Comparison of ENCODE assay signal across 19 cellular contexts in the genomic region with DNA sequence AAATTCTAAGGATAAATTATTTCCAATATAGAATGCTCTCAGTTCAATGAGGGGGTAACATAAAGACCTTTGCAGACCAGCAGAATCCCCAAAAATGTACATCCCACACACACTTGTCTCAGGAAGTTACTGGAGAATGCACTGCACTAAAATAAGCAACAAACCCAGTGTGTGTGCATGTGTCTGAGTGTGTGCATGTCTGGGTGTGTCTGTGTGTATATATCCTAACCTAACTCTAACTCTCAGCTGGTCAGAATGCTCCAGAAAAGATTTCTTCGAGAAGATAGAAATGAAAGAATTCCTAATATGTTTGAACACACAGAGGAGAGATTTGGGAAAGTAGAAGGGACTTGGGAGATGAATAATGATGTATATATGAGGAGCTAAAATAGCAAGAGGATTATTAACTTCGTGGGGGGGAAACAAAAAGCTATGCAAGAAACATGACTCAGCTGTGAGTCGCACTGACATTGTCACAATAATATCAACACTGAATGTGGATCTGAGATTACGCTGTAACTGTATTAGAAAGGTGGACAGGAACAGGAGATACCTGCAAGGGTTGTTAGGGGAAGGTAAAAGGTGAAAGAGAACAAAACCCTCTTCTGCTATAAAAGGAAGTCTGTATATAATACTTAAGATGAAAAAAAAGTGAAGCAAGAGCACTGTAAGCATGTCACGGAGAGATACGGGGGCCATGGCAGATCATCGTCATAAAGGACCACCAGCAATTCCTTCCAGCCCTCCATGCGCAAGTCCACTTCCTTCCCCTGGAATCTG. TPM values are rescaled to one million over a fixed set of nuclear protein-coding genes. Genes with fewer than 3 reads are reported as not detected.
A peak's percentile ranks its signal among the peaks of the same experiment; 100 is the strongest.
DNase-seq lines count a peak whose midpoint lies in the region; ATAC-seq and TF ChIP-seq lines count a peak whose summit lies in the region.
"Had no signal": no experiment of that assay in that cellular context is flagged by ENCODE, and none has a peak within 500 bp of the region (broad histone marks: within the 10 kb centered on the region; RNA-seq: fewer than 3 reads in every experiment).

No MANE protein-coding gene starts in this region.

- H3K4me3 ChIP-seq in cardiac muscle cell (no peak overlapping the region), heart right ventricle (no peak overlapping the region), WI38 (ENCODE audit: low read depth, low read length) (peak overlapping the region; percentile 7), fibroblast of the aortic adventitia (ENCODE audit: low read depth, low read length) (no peak overlapping the region), smooth muscle cell (no peak overlapping the region)
- H3K4me3 ChIP-seq: ovary had no signal

- H2AFZ ChIP-seq in smooth muscle cell (ENCODE audit: low read depth): no peak overlapping the region

- no peaks in the 10 kb centered on the region for H3K36me3 ChIP-seq in cardiac muscle cell
- H3K36me3 ChIP-seq in heart right ventricle: no peaks in the 10 kb centered on the region
- H3K36me3 ChIP-seq in smooth muscle cell (ENCODE audit: low read depth): no peaks in the 10 kb centered on the region
- H3K36me3 ChIP-seq: ovary had no signal

- H3K9me3 ChIP-seq in cardiac muscle cell (ENCODE audit: low read depth) (no peaks in the 10 kb centered on the region), heart right ventricle (peaks cover 0 to 8% (median 0%) of the 10 kb centered on the region in 11 donors), smooth muscle cell (replicated peaks; ENCODE audit: low read depth) (no peaks in the 10 kb centered on the region)
- H3K9me3 ChIP-seq: ovary had no signal

- H3K4me1 ChIP-seq in cardiac muscle cell (ENCODE audit: low read depth): peaks cover 27% of the 10 kb centered on the region
- peaks cover 0 to 45% (median 5%) of the 10 kb centered on the region in 9 donors for H3K4me1 ChIP-seq in heart right ventricle
- peaks cover 7% of the 10 kb centered on the region for H3K4me1 ChIP-seq in smooth muscle cell (ENCODE audit: low read depth)

- DNase-seq in cardiac muscle cell (ENCODE audit: low read depth in 1 of 2, low spot score in 1 of 2) (peak in 1 of 2 donors; percentile 65), heart right ventricle (no peak), fibroblast of the aortic adventitia (ENCODE audit: low read depth) (peak; percentile 72), smooth muscle cell (lab: John Stamatoyannopoulos, UW; ENCODE audit: unreplicated experiment) (no peak), nucleus accumbens (lab: John Stamatoyannopoulos, UW) (no peak), Ammon's horn (ENCODE audit: low spot score) (no peak)
- DNase-seq in activated CD4-positive, alpha-beta T cell treated with anti-CD3 and anti-CD28 coated beads for 1 hour: no peak
- DNase-seq: activated CD8-positive, alpha-beta memory T cell treated with anti-CD3 and anti-CD28 coated beads, Interleukin-2, amount 50 U/mL, for 48 hours; Calu3; GOT3; Karpas-422; NCI-H187 treated with DMSO at 0.1 percent for 48 hours; NK-92 treated with Interleukin-12 subunit alpha and Interleukin-12 subunit beta, amount 100 ng/mL, for 24 hours; ovary; stimulated activated CD4-positive, alpha-beta T cell treated with anti-CD3 and anti-CD28 coated beads, Interleukin-12 subunit alpha, Interleukin-12 subunit beta, amount 100 ng/mL, for 4 hours; substantia nigra had no signal

- peaks cover 33% of the 10 kb centered on the region for H3K79me2 ChIP-seq in smooth muscle cell (ENCODE audit: low read depth)

- ATAC-seq in heart right ventricle: no peak
- ATAC-seq: WTC11 had no signal

- intact Hi-C loops in heart right ventricle (cut with DNase I): loop anchor here in 1 of 10 donors (10.0 kb wide), 1 partner anchor 125 kb away; no protein-coding TSS in a partner anchor

- H3K27me3 ChIP-seq in cardiac muscle cell (no peaks in the 10 kb centered on the region), heart right ventricle (peaks cover 0 to 6% (median 0%) of the 10 kb centered on the region in 7 donors), smooth muscle cell (ENCODE audit: low read depth) (peaks cover 4% of the 10 kb centered on the region)
- H3K27me3 ChIP-seq: ovary had no signal

- H3K27ac ChIP-seq in cardiac muscle cell (peak overlapping the region; percentile 78), heart right ventricle (no peak overlapping the region), smooth muscle cell (ENCODE audit: low read depth) (peak overlapping the region; percentile 69)
- H3K27ac ChIP-seq: epithelial cell of prostate, ovary had no signal

- H3K4me2 ChIP-seq in smooth muscle cell: peak overlapping the region; percentile 75

- H4K20me1 ChIP-seq in smooth muscle cell (ENCODE audit: low read depth): no peaks in the 10 kb centered on the region

- peaks cover 5% of the 10 kb centered on the region for H3F3A ChIP-seq in smooth muscle cell (ENCODE audit: low read depth)

- 79 to 81% methylated on average over 8 of the region's 8 CpGs for WGBS in heart right ventricle, 2 donors
- WGBS in smooth muscle cell (ENCODE audit: low lambda C conversion rate): 50% methylated on average over 8 of the region's 8 CpGs

- no peak for TF ChIP-seq CTCF in cardiac muscle cell (IDR thresholded peaks at IDR 0.05; ENCODE audit: low read depth, low read length)
- TF ChIP-seq CTCF in heart right ventricle (IDR thresholded peaks at IDR 0.05): no peak
- no peak for TF ChIP-seq CTCF in WI38 (IDR thresholded peaks at IDR 0.05; ENCODE audit: low read depth, low read length)
- no peak for TF ChIP-seq CTCF in fibroblast of the aortic adventitia (IDR thresholded peaks at IDR 0.05; ENCODE audit: insufficient read depth, low read length)
- no peak for TF ChIP-seq CTCF in smooth muscle cell (IDR thresholded peaks at IDR 0.05; ENCODE audit: borderline replicate concordance, insufficient read depth, poor library complexity, severe bottlenecking)

- H3K9ac ChIP-seq in smooth muscle cell (ENCODE audit: low read depth): peak overlapping the region; percentile 35

RNA-seq across cellular contexts. Expression of a gene that starts 11.1 kb away (rescaled TPM):
- 57.5 and 61.1 TPM in 2 replicates for total RNA-seq in cardiac muscle cell
- polyA plus RNA-seq in cardiac muscle cell: 69.0 and 78.7 TPM in 2 replicates
- total RNA-seq in heart right ventricle: 10 to 100 TPM in 2 of 10 donors, 1 to 10 TPM in 8; 5.3 to 15.4 (median 6.9) TPM
- 1 to 10 TPM; 2.8 to 3.1 TPM for polyA plus RNA-seq in heart right ventricle
- 63.9 and 109 TPM in 2 replicates for total RNA-seq in fibroblast of the aortic adventitia (ENCODE audit: low replicate concordance)
- total RNA-seq in smooth muscle cell: 10.8 and 13.8 TPM in 2 replicates
- 10.5 and 13.7 TPM in 2 replicates for polyA plus RNA-seq in smooth muscle cell
- total RNA-seq: Calu3 had no signal

Comparison
In these comparisons a context has a peak if more than half of its experiments do, and no peak if none do; other contexts are left out.
1. H3K27ac ChIP-seq: peak in cardiac muscle cell (single experiment) and smooth muscle cell (single experiment); none in heart right ventricle (0 of 10).